ENCODE assay signal across 1 cellular context in genomic region chr3:5638550-5638949, GRCh38.
TF ChIP-seq lines count a peak whose summit lies in the region.

No MANE protein-coding gene starts in this region.

TF ChIP-seq in K562, 482 proteins besides CTCF, POLR2A, EP300 and RAD21 (continued from another document):
- TF ChIP-seq TRIM25 (IDR thresholded peaks at IDR 0.05; ENCODE audit: borderline replicate concordance) (no peak), THAP12 (CRISPR knock-in tag; IDR thresholded peaks at IDR 0.05) (no peak), POU5F1 (IDR thresholded peaks at IDR 0.05; ENCODE audit: borderline replicate concordance, low read depth, low read length, partially characterized antibody) (no peak)
